8 cellular contexts compared by ENCODE assay signal in the genomic region with DNA sequence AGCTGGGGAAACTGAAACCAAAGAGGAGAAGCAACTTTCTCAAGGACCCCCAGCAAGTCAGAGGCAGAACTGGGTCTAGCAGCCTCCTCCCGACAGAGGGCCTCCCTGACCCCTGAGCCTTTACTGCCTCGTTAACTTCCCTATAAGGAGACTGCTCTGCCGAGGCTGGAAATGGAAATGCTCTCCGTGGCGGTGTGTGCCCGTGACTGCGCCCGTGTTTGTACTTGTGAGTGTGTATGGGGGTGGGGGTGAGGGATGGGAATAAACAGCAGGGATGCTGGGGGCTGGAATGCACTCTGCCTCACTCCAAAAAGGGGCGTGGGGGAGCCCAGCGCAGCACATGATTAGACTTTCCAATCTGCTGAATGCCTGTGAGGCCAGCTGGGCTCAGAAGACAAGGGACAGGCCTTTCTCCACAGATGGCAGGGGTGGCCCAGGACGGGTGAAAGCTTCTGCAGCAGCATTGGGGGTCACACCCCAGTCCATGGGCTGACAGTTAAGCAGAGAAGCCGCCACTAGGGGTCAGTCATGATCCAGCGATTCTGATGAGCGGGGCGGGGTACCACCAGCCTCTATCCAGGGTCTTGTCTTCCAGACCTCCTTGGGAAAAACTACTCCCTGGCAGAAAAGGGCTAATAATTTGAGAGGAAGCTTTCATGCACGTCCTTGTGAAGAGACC. TPM values are rescaled to one million over a fixed set of nuclear protein-coding genes. Genes with fewer than 3 reads are reported as not detected.
DNase-seq lines count a peak whose midpoint lies in the region; ATAC-seq, FAIRE-seq and TF ChIP-seq lines count a peak whose summit lies in the region.

No MANE protein-coding gene starts in this region.

- ATAC-seq in GM18502 (IDR thresholded peaks at IDR 0.05; ENCODE audit: poor library complexity, unreplicated experiment), result peak; percentile 69
- no peak for ATAC-seq in HG02981 (IDR thresholded peaks at IDR 0.05; ENCODE audit: unreplicated experiment)

- CTCF ChIA-PET in endothelial cell of umbilical vein (lab: Charles Lee), result interaction anchor here (0.7 to 1.8 kb wide), 11 partner anchors 8 to 174 kb away, joined by 3 to 11 read pairs (median 4); partner anchors contain the start of genes MPHOSPH10 and ZNF638

- no peaks in the 10 kb centered on the region for H3K79me2 ChIP-seq in endothelial cell of umbilical vein (ENCODE audit: control insufficient read depth, insufficient read depth, low read length)

- POLR2A ChIA-PET in endothelial cell of umbilical vein (lab: Charles Lee), result no interaction called here

- dilution Hi-C loops in endothelial cell of umbilical vein (cut with MboI; ENCODE audit: extremely low pct_ligation_motif_present, low sequenced_read_pairs), result no loop called here

- no peak overlapping the region for H3K27ac ChIP-seq in endothelial cell of umbilical vein (ENCODE audit: insufficient read depth, low read depth, low read length)
- peak overlapping the region; percentile 43 for H3K27ac ChIP-seq in muscle layer of colon (ENCODE audit: low read depth, low read length)

- peak; percentile 57 to 85 for TF ChIP-seq CTCF in endothelial cell of umbilical vein (IDR thresholded peaks at IDR 0.05; ENCODE audit: extremely low read depth in 1 of 2, insufficient read depth in 1 of 2, low read depth in 1 of 2, low read length in 2 of 2)

- in situ Hi-C loops in ACHN (cut with HindIII; ENCODE audit: low pct_ligation_motif_present, low pct_unique_long_range_greater_than_20kb, low sequenced_read_pairs), result no loop called here

- H3K4me1 ChIP-seq in endothelial cell of umbilical vein (ENCODE audit: control insufficient read depth, extremely low read depth, insufficient read depth, low read length) (no peaks in the 10 kb centered on the region), muscle layer of colon (ENCODE audit: insufficient read depth, low read length) (peaks cover 13% of the 10 kb centered on the region)

- peak; percentile 76 for FAIRE-seq in endothelial cell of umbilical vein (lab: Jason Lieb, UNC)

- H4K20me1 ChIP-seq in endothelial cell of umbilical vein (replicated peaks; ENCODE audit: control insufficient read depth, extremely low read depth, insufficient read depth, low read length), result no peaks in the 10 kb centered on the region

- no peaks in the 10 kb centered on the region for H3K36me3 ChIP-seq in endothelial cell of umbilical vein (ENCODE audit: control insufficient read depth in 2 of 2, extremely low read depth in 1 of 2, insufficient read depth in 2 of 2, low read length in 2 of 2)
- H3K36me3 ChIP-seq in muscle layer of colon (ENCODE audit: insufficient read depth, low read length), result no peaks in the 10 kb centered on the region

- H3K9me1 ChIP-seq in endothelial cell of umbilical vein (replicated peaks; ENCODE audit: control insufficient read depth, extremely low read depth, insufficient read depth, low read length), result no peaks in the 10 kb centered on the region

- BruUV-seq in endothelial cell of umbilical vein (replicated peaks; lab: Mats Ljungman, UMichigan), result no TSS peak

- H3K9me3 ChIP-seq in endothelial cell of umbilical vein (replicated peaks; ENCODE audit: control insufficient read depth, insufficient read depth, low read length) (no peaks in the 10 kb centered on the region), muscle layer of colon (ENCODE audit: low read length) (no peaks in the 10 kb centered on the region)

- H3K4me2 ChIP-seq in endothelial cell of umbilical vein (ENCODE audit: insufficient read depth, low read length), result no peak overlapping the region

- no peak overlapping the region for H3K9ac ChIP-seq in endothelial cell of umbilical vein (replicated peaks; ENCODE audit: extremely low read depth, insufficient read depth, low read length)
- H3K9ac ChIP-seq in muscle layer of colon (ENCODE audit: low read length), result no peak overlapping the region

- intact Hi-C loops in endothelial cell of umbilical vein (cut with micrococcal nuclease), result loop anchor here (2.0 to 5.0 kb wide), 2 partner anchors 120 to 175 kb away; partner anchors contain the start of gene ZNF638

- peak; percentile 53 for DNase-seq in ACHN
- peak; percentile 82 for DNase-seq in NCI-H2227 (lab: John Stamatoyannopoulos, UW; ENCODE audit: unreplicated experiment)
- peak; percentile 85 for DNase-seq in activated CD8-positive, alpha-beta memory T cell treated with anti-CD3 and anti-CD28 coated beads for 24 hours
- DNase-seq in endothelial cell of umbilical vein (ENCODE audit: low read depth, low spot score), result peak; percentile 42
- DNase-seq in stimulated activated CD8-positive, alpha-beta memory T cell treated with anti-CD3 and anti-CD28 coated beads, Interleukin-4, amount 100 ng/mL, for 48 hours, result peak; percentile 86

- no peak overlapping the region for H2AFZ ChIP-seq in endothelial cell of umbilical vein (ENCODE audit: low read depth, low read length)

- TF ChIP-seq POLR2A in endothelial cell of umbilical vein (IDR thresholded peaks at IDR 0.05; ENCODE audit: low read depth, low read length), result no peak

- H3K27me3 ChIP-seq in endothelial cell of umbilical vein (ENCODE audit: control insufficient read depth in 2 of 2, insufficient read depth in 2 of 2, low read length in 2 of 2) (peaks cover 0 to 7% of the 10 kb centered on the region in 2 experiments), muscle layer of colon (ENCODE audit: control insufficient read depth in 1 of 2, insufficient read depth in 2 of 2, low read length in 2 of 2) (no peaks in the 10 kb centered on the region)

- H3K4me3 ChIP-seq in endothelial cell of umbilical vein (replicated peaks in 1 of 3; ENCODE audit: insufficient read depth in 1 of 3, low read depth in 1 of 3, low read length in 3 of 3), result no peak overlapping the region
- peak overlapping the region; percentile 12 to 52 for H3K4me3 ChIP-seq in muscle layer of colon (ENCODE audit: low read depth in 1 of 2, low read length in 2 of 2)

TF ChIP-seq in endothelial cell of umbilical vein, 7 proteins besides CTCF, POLR2A, EP300 and RAD21:
- TF ChIP-seq MYC (IDR thresholded peaks at IDR 0.05; ENCODE audit: low read depth, low read length) (no peak), GATA2 (IDR thresholded peaks at IDR 0.05; ENCODE audit: insufficient read depth, insufficient read length, low read depth, low read length) (no peak), JUN (IDR thresholded peaks at IDR 0.05; ENCODE audit: borderline replicate concordance, insufficient read depth, insufficient read length, low read depth) (no peak), MAX (IDR thresholded peaks at IDR 0.05; ENCODE audit: insufficient read depth, insufficient read length) (no peak), FOS (IDR thresholded peaks at IDR 0.05; ENCODE audit: borderline replicate concordance, insufficient read depth, low read length) (no peak), POLR2AphosphoS5 (IDR thresholded peaks at IDR 0.05; ENCODE audit: insufficient read depth, low read depth, low read length) (no peak), EZH2 (IDR thresholded peaks at IDR 0.05; ENCODE audit: borderline replicate concordance, low read depth, low read length, severe bottlenecking) (no peak)

RNA-seq across cellular contexts. Expression of gene MPHOSPH10, which starts 26.8 kb away (rescaled TPM):
- total RNA-seq in endothelial cell of umbilical vein, result 31.4 and 38.8 TPM in 2 replicates
- 3.0 and 4.4 TPM in 2 replicates for polyA plus RNA-seq in endothelial cell of umbilical vein
- 7.6 and 8.7 TPM in 2 replicates for polyA plus RNA-seq in endothelial cell of umbilical vein (2011; cell fraction: cytosol; rRNA removed)
- 12.2 and 18.2 TPM in 2 replicates for polyA plus RNA-seq in endothelial cell of umbilical vein (2011; cell fraction: nucleus; rRNA removed)
- polyA plus RNA-seq in endothelial cell of umbilical vein (2012), result 22.3 and 31.5 TPM in 2 replicates
- polyA minus RNA-seq in endothelial cell of umbilical vein, result 4.8 and 4.9 TPM in 2 replicates
- 14.4 TPM for polyA minus RNA-seq in endothelial cell of umbilical vein (2011; cell fraction: cytosol; rRNA and poly(A)+ RNA removed)
- polyA minus RNA-seq in endothelial cell of umbilical vein (2011; cell fraction: nucleus; rRNA and poly(A)+ RNA removed), result 12.8 and 14.5 TPM in 2 replicates

RNA-seq across cellular contexts. Expression of gene MCEE, which starts 27.2 kb away (rescaled TPM):
- 6.8 and 9.9 TPM in 2 replicates for total RNA-seq in endothelial cell of umbilical vein
- 4.0 and 4.9 TPM in 2 replicates for polyA plus RNA-seq in endothelial cell of umbilical vein
- 5.4 and 6.2 TPM in 2 replicates for polyA plus RNA-seq in endothelial cell of umbilical vein (2011; cell fraction: cytosol; rRNA removed)
- polyA plus RNA-seq in endothelial cell of umbilical vein (2011; cell fraction: nucleus; rRNA removed), result 10.3 and 10.4 TPM in 2 replicates
- polyA plus RNA-seq in endothelial cell of umbilical vein (2012), result 8.0 and 8.2 TPM in 2 replicates
- polyA minus RNA-seq in endothelial cell of umbilical vein, result 2.7 and 3.5 TPM in 2 replicates
- 5.7 TPM for polyA minus RNA-seq in endothelial cell of umbilical vein (2011; cell fraction: cytosol; rRNA and poly(A)+ RNA removed)
- polyA minus RNA-seq in endothelial cell of umbilical vein (2011; cell fraction: nucleus; rRNA and poly(A)+ RNA removed), result 7.8 and 8.1 TPM in 2 replicates

Comparison
In these comparisons a context has a peak if more than half of its experiments do, and no peak if none do; other contexts are left out.
1. H3K4me3 ChIP-seq: peak in muscle layer of colon (2 of 2); none in endothelial cell of umbilical vein (0 of 3).
2. Peak in every context shown above with its lines, with median percentiles within 50 percentile points of each other: DNase-seq.